ENCODE assay signal across 2 cellular contexts in genomic region chr16:88762941-88763340, GRCh38.
TF ChIP-seq lines count a peak whose summit lies in the region.

No MANE protein-coding gene starts in this region.

TF ChIP-seq in GM23338, 12 proteins besides CTCF, POLR2A, EP300 and RAD21 (continued from another document):
- TF ChIP-seq ETS1 (IDR thresholded peaks at IDR 0.05) (no peak), STAT1 (IDR thresholded peaks at IDR 0.05; ENCODE audit: unreplicated experiment) (no peak), NANOG (IDR thresholded peaks at IDR 0.05; ENCODE audit: borderline replicate concordance) (no peak), EZH2phosphoT487 (IDR thresholded peaks at IDR 0.05; ENCODE audit: unreplicated experiment) (no peak), JUNB (IDR thresholded peaks at IDR 0.05; ENCODE audit: unreplicated experiment) (no peak), POLR2AphosphoS5 (IDR thresholded peaks at IDR 0.05; ENCODE audit: low read depth) (no peak), ZNF462 (CRISPR knock-in tag; IDR thresholded peaks at IDR 0.05) (no peak), ZNF331 (CRISPR knock-in tag; IDR thresholded peaks at IDR 0.05; ENCODE audit: low read depth) (no peak)
- TF ChIP-seq, protein P1, sequence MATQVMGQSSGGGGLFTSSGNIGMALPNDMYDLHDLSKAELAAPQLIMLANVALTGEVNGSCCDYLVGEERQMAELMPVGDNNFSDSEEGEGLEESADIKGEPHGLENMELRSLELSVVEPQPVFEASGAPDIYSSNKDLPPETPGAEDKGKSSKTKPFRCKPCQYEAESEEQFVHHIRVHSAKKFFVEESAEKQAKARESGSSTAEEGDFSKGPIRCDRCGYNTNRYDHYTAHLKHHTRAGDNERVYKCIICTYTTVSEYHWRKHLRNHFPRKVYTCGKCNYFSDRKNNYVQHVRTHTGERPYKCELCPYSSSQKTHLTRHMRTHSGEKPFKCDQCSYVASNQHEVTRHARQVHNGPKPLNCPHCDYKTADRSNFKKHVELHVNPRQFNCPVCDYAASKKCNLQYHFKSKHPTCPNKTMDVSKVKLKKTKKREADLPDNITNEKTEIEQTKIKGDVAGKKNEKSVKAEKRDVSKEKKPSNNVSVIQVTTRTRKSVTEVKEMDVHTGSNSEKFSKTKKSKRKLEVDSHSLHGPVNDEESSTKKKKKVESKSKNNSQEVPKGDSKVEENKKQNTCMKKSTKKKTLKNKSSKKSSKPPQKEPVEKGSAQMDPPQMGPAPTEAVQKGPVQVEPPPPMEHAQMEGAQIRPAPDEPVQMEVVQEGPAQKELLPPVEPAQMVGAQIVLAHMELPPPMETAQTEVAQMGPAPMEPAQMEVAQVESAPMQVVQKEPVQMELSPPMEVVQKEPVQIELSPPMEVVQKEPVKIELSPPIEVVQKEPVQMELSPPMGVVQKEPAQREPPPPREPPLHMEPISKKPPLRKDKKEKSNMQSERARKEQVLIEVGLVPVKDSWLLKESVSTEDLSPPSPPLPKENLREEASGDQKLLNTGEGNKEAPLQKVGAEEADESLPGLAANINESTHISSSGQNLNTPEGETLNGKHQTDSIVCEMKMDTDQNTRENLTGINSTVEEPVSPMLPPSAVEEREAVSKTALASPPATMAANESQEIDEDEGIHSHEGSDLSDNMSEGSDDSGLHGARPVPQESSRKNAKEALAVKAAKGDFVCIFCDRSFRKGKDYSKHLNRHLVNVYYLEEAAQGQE (IDR thresholded peaks at IDR 0.05; ENCODE audit: unreplicated experiment): no peak
TF ChIP-seq in GM23338: peak in this region for 0.

TF ChIP-seq in WTC11, 78 proteins besides CTCF, POLR2A, EP300 and RAD21 (continued from another document):
- TF ChIP-seq ZNF281 (CRISPR knock-in tag; IDR thresholded peaks at IDR 0.05): no peak
- TF ChIP-seq ESRRA (CRISPR knock-in tag; IDR thresholded peaks at IDR 0.05; ENCODE audit: borderline replicate concordance): no peak
- TF ChIP-seq NFATC4 (CRISPR knock-in tag; IDR thresholded peaks at IDR 0.05): no peak
- TF ChIP-seq, protein P2, sequence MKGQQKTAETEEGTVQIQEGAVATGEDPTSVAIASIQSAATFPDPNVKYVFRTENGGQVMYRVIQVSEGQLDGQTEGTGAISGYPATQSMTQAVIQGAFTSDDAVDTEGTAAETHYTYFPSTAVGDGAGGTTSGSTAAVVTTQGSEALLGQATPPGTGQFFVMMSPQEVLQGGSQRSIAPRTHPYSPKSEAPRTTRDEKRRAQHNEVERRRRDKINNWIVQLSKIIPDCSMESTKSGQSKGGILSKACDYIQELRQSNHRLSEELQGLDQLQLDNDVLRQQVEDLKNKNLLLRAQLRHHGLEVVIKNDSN (CRISPR knock-in tag; IDR thresholded peaks at IDR 0.05): no peak
- TF ChIP-seq AFF4 (CRISPR knock-in tag; IDR thresholded peaks at IDR 0.05; ENCODE audit: borderline replicate concordance): no peak
- TF ChIP-seq JAZF1 (CRISPR knock-in tag; IDR thresholded peaks at IDR 0.05): no peak
- TF ChIP-seq ARID4B (CRISPR knock-in tag; IDR thresholded peaks at IDR 0.05; ENCODE audit: borderline replicate concordance): no peak
- TF ChIP-seq, protein P3, sequence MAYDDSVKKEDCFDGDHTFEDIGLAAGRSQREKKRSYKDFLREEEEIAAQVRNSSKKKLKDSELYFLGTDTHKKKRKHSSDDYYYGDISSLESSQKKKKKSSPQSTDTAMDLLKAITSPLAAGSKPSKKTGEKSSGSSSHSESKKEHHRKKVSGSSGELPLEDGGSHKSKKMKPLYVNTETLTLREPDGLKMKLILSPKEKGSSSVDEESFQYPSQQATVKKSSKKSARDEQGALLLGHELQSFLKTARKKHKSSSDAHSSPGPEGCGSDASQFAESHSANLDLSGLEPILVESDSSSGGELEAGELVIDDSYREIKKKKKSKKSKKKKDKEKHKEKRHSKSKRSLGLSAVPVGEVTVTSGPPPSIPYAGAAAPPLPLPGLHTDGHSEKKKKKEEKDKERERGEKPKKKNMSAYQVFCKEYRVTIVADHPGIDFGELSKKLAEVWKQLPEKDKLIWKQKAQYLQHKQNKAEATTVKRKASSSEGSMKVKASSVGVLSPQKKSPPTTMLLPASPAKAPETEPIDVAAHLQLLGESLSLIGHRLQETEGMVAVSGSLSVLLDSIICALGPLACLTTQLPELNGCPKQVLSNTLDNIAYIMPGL (CRISPR knock-in tag; IDR thresholded peaks at IDR 0.05): no peak
- no peak for TF ChIP-seq KAT7 (CRISPR knock-in tag; IDR thresholded peaks at IDR 0.05; ENCODE audit: borderline replicate concordance)
- TF ChIP-seq, protein P4, sequence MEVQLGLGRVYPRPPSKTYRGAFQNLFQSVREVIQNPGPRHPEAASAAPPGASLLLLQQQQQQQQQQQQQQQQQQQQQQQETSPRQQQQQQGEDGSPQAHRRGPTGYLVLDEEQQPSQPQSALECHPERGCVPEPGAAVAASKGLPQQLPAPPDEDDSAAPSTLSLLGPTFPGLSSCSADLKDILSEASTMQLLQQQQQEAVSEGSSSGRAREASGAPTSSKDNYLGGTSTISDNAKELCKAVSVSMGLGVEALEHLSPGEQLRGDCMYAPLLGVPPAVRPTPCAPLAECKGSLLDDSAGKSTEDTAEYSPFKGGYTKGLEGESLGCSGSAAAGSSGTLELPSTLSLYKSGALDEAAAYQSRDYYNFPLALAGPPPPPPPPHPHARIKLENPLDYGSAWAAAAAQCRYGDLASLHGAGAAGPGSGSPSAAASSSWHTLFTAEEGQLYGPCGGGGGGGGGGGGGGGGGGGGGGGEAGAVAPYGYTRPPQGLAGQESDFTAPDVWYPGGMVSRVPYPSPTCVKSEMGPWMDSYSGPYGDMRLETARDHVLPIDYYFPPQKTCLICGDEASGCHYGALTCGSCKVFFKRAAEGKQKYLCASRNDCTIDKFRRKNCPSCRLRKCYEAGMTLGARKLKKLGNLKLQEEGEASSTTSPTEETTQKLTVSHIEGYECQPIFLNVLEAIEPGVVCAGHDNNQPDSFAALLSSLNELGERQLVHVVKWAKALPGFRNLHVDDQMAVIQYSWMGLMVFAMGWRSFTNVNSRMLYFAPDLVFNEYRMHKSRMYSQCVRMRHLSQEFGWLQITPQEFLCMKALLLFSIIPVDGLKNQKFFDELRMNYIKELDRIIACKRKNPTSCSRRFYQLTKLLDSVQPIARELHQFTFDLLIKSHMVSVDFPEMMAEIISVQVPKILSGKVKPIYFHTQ (CRISPR knock-in tag; IDR thresholded peaks at IDR 0.05): no peak
- TF ChIP-seq TP53 (CRISPR knock-in tag; IDR thresholded peaks at IDR 0.05): no peak
- TF ChIP-seq ELF4 (CRISPR knock-in tag; IDR thresholded peaks at IDR 0.05; ENCODE audit: low read depth): no peak
- no peak for TF ChIP-seq ZNF512 (CRISPR knock-in tag; IDR thresholded peaks at IDR 0.05; ENCODE audit: borderline replicate concordance)
- TF ChIP-seq ZNF121 (CRISPR knock-in tag; IDR thresholded peaks at IDR 0.05): no peak
